In genomic region chr1:234922987-234923386, GRCh38 we compare ENCODE assay signal across 1 cellular context.
TF ChIP-seq lines count a peak whose summit lies in the region.

No MANE protein-coding gene starts in this region.

TF ChIP-seq in WTC11, 78 proteins besides CTCF, POLR2A, EP300 and RAD21 (continued from another document):
- no peak for TF ChIP-seq ARID4B (CRISPR knock-in tag; IDR thresholded peaks at IDR 0.05; ENCODE audit: borderline replicate concordance)
- no peak for TF ChIP-seq GTF2I (CRISPR knock-in tag; conservative IDR thresholded peaks at IDR 0.05)
- no peak for TF ChIP-seq EMX1 (CRISPR knock-in tag; IDR thresholded peaks at IDR 0.05)
- TF ChIP-seq GABPB1 (CRISPR knock-in tag; IDR thresholded peaks at IDR 0.05): no peak
- no peak for TF ChIP-seq HMGA2 (CRISPR knock-in tag; IDR thresholded peaks at IDR 0.05)
- no peak for TF ChIP-seq MYBL2 (CRISPR knock-in tag; IDR thresholded peaks at IDR 0.05)
- TF ChIP-seq IRF2 (CRISPR knock-in tag; IDR thresholded peaks at IDR 0.05; ENCODE audit: borderline replicate concordance, low read depth): no peak
- TF ChIP-seq ZNF416 (CRISPR knock-in tag; IDR thresholded peaks at IDR 0.05): no peak
